Comparison of ENCODE assay signal across 11 cellular contexts in genomic region chr3:126487151-126487771, GRCh38. TPM values are rescaled to one million over a fixed set of nuclear protein-coding genes. Genes with fewer than 3 reads are reported as not detected.
DNase-seq lines count a peak whose midpoint lies in the region; FAIRE-seq and TF ChIP-seq lines count a peak whose summit lies in the region.
"Had no signal": no experiment of that assay in that cellular context is flagged by ENCODE, and none has a peak within 500 bp of the region (broad histone marks: within the 10 kb centered on the region; RNA-seq: fewer than 3 reads in every experiment).

No MANE protein-coding gene starts in this region.

- CTCF ChIA-PET in AG04450 (lab: Charles Lee) = no interaction called here
- CTCF ChIA-PET in activated CD4-positive, alpha-beta memory T cell treated with anti-CD3 and anti-CD28 coated beads, Interleukin-2, amount 10 ng/mL, durations not matched to agents 7 days and 5 days (lab: Charles Lee) = no interaction called here

- no peaks in the 10 kb centered on the region for H3K27me3 Mint-ChIP-seq in activated CD4-positive, alpha-beta memory T cell treated with anti-CD3 and anti-CD28 coated beads, Interleukin-2, amount 10 ng/mL, durations not matched to agents 7 days and 5 days

- H3K27me3 ChIP-seq in AG04450 (ENCODE audit: control insufficient read depth, insufficient read depth, low read length) = peaks cover 13% of the 10 kb centered on the region
- H3K27me3 ChIP-seq in sigmoid colon = no peaks in the 10 kb centered on the region
- H3K27me3 ChIP-seq: stomach had no signal

- H3K36me3 Mint-ChIP-seq in activated CD4-positive, alpha-beta memory T cell treated with anti-CD3 and anti-CD28 coated beads, Interleukin-2, amount 10 ng/mL, durations not matched to agents 7 days and 5 days (ENCODE audit: low read depth) = no peaks in the 10 kb centered on the region
- H3K36me3 Mint-ChIP-seq: naive B cell had no signal

- no peak overlapping the region for H3K27ac ChIP-seq in AG04450 (ENCODE audit: low read depth, low read length)
- H3K27ac ChIP-seq in sigmoid colon = peak overlapping the region in 1 of 4 donors; percentile 32
- H3K27ac ChIP-seq: stomach had no signal

- peak; percentile 16; the same call in 1 of the 2 replicates for TF ChIP-seq CTCF in AG04450 (IDR thresholded peaks at IDR 0.05; ENCODE audit: low read depth, low read length)
- no peak for TF ChIP-seq CTCF in sigmoid colon (IDR thresholded peaks at IDR 0.05)

- H3K4me1 ChIP-seq in sigmoid colon = no peaks in the 10 kb centered on the region

- H3K9me3 ChIP-seq in AG04450 (ENCODE audit: control insufficient read depth, insufficient read depth, low read length) = no peaks in the 10 kb centered on the region
- no peaks in the 10 kb centered on the region for H3K9me3 ChIP-seq in sigmoid colon
- H3K9me3 ChIP-seq: stomach had no signal

- no peaks in the 10 kb centered on the region for H3K36me3 ChIP-seq in sigmoid colon
- H3K36me3 ChIP-seq: stomach had no signal

- 54 to 72% methylated on average over 17 of the region's 17 CpGs for WGBS in sigmoid colon, 2 donors

- H3K4me1 Mint-ChIP-seq in activated CD4-positive, alpha-beta memory T cell treated with anti-CD3 and anti-CD28 coated beads, Interleukin-2, amount 10 ng/mL, durations not matched to agents 7 days and 5 days = peaks cover 13% of the 10 kb centered on the region

- no peak overlapping the region for H3K4me3 Mint-ChIP-seq in activated CD4-positive, alpha-beta memory T cell treated with anti-CD3 and anti-CD28 coated beads, Interleukin-2, amount 10 ng/mL, durations not matched to agents 7 days and 5 days
- H3K4me3 Mint-ChIP-seq: naive B cell had no signal

- TF ChIP-seq EP300 in sigmoid colon (IDR thresholded peaks at IDR 0.05) = no peak

- POLR2A ChIA-PET in AG04450 (lab: Yijun Ruan, JAX) = no interaction called here
- POLR2A ChIA-PET in activated CD4-positive, alpha-beta memory T cell treated with anti-CD3 and anti-CD28 coated beads, Interleukin-2, amount 10 ng/mL, durations not matched to agents 7 days and 5 days (lab: Charles Lee) = interaction anchor here (1.2 kb wide), 1 partner anchor 11 kb away, joined by 5 read pairs; the partner anchor contains the start of gene ZXDC

- DNase-seq in AG04450 (ENCODE audit: low read depth, low spot score) (no peak), HTR-8/SVneo (ENCODE audit: insufficient read length, low spot score) (peak; percentile 56), iPS-NIHi7 (ENCODE audit: extremely low spot score) (peak; percentile 69), NCI-H345 (lab: John Stamatoyannopoulos, UW) (no peak), SIG-M5 treated with dmso at 0.1 percent for 504 hours (lab: John Stamatoyannopoulos, UW; ENCODE audit: unreplicated experiment) (no peak), NCI-H2196 treated with DMSO at 0.1 percent for 48 hours (lab: John Stamatoyannopoulos, UW; ENCODE audit: unreplicated experiment) (no peak), sigmoid colon (no peak)
- peak; percentile 28 for DNase-seq in activated CD4-positive, alpha-beta memory T cell treated with anti-CD3 and anti-CD28 coated beads, Interleukin-2, amount 10 ng/mL, durations not matched to agents 7 days and 5 days
- DNase-seq: naive B cell, stomach had no signal

- no peaks in the 10 kb centered on the region for H3K9me3 Mint-ChIP-seq in activated CD4-positive, alpha-beta memory T cell treated with anti-CD3 and anti-CD28 coated beads, Interleukin-2, amount 10 ng/mL, durations not matched to agents 7 days and 5 days
- H3K9me3 Mint-ChIP-seq: naive B cell had no signal

- peak overlapping the region; percentile 41 for H3K27ac Mint-ChIP-seq in activated CD4-positive, alpha-beta memory T cell treated with anti-CD3 and anti-CD28 coated beads, Interleukin-2, amount 10 ng/mL, durations not matched to agents 7 days and 5 days

- TF ChIP-seq POLR2A in sigmoid colon (IDR thresholded peaks at IDR 0.05) = no peak

- FAIRE-seq in HTR-8/SVneo (lab: Jason Lieb, UNC) = no peak
- FAIRE-seq: colon had no signal

- intact Hi-C loops in sigmoid colon (cut with DNase I) = no loop called here

- H3K4me3 ChIP-seq in AG04450 (ENCODE audit: low read depth, low read length) (no peak overlapping the region), sigmoid colon (no peak overlapping the region)
- H3K4me3 ChIP-seq: stomach had no signal

RNA-seq across cellular contexts. Expression of gene ZXDC, which starts 11.6 kb away (rescaled TPM):
- 9.5 and 11.1 TPM in 2 replicates for polyA plus RNA-seq in AG04450 (2011; rRNA removed)
- polyA minus RNA-seq in AG04450 (2011; rRNA and poly(A)+ RNA removed) = 21.2 and 22.4 TPM in 2 replicates
- 10 to 100 TPM; 23.8 to 23.9 TPM for total RNA-seq in activated CD4-positive, alpha-beta memory T cell treated with anti-CD3 and anti-CD28 coated beads, Interleukin-2, amount 10 ng/mL, durations not matched to agents 7 days and 5 days
- 10 to 100 TPM; 26.4 to 33.8 (median 28.9) TPM for total RNA-seq in sigmoid colon
- polyA plus RNA-seq in sigmoid colon = 10 to 100 TPM in 1 of 3 donors, 1 to 10 TPM in 2; 5.5 to 14.4 (median 6.0) TPM

RNA-seq across cellular contexts. Expression of gene UROC1, which starts 30.3 kb away (rescaled TPM):
- polyA plus RNA-seq in AG04450 (2011; rRNA removed) (not detected in 2 replicates), sigmoid colon (under 1 TPM in 1 of 3 donors, not detected in 2; 0.03 TPM)
- not detected in 2 replicates for polyA minus RNA-seq in AG04450 (2011; rRNA and poly(A)+ RNA removed)
- not detected for total RNA-seq in activated CD4-positive, alpha-beta memory T cell treated with anti-CD3 and anti-CD28 coated beads, Interleukin-2, amount 10 ng/mL, durations not matched to agents 7 days and 5 days
- total RNA-seq in sigmoid colon = not detected
- total RNA-seq: stomach had no signal
- polyA plus RNA-seq: stomach had no signal

RNA-seq across cellular contexts. Expression of gene CHST13, which starts 36.7 kb away (rescaled TPM):
- polyA plus RNA-seq in AG04450 (2011; rRNA removed) (not detected in 2 replicates), sigmoid colon (under 1 TPM; 0.25 to 0.60 (median 0.46) TPM)
- not detected in 2 replicates for polyA minus RNA-seq in AG04450 (2011; rRNA and poly(A)+ RNA removed)
- not detected for total RNA-seq in activated CD4-positive, alpha-beta memory T cell treated with anti-CD3 and anti-CD28 coated beads, Interleukin-2, amount 10 ng/mL, durations not matched to agents 7 days and 5 days
- under 1 TPM in 1 of 4 donors, not detected in 3; 0.66 TPM for total RNA-seq in sigmoid colon

Comparison
In these comparisons a context has a peak if more than half of its experiments do, and no peak if none do; other contexts are left out.
1. DNase-seq: peak in HTR-8/SVneo (single experiment), activated CD4-positive, alpha-beta memory T cell treated with anti-CD3 and anti-CD28 coated beads, Interleukin-2, amount 10 ng/mL, durations not matched to agents 7 days and 5 days (single experiment) and iPS-NIHi7 (single experiment); none in AG04450 (single experiment), NCI-H345 (single experiment), SIG-M5 treated with dmso at 0.1 percent for 504 hours (single experiment), NCI-H2196 treated with DMSO at 0.1 percent for 48 hours (single experiment) and sigmoid colon (single experiment).